Comparison of ENCODE assay signal across 1 cellular context in genomic region chr11:10747733-10748132, GRCh38.
TF ChIP-seq lines count a peak whose summit lies in the region.

No MANE protein-coding gene starts in this region.

TF ChIP-seq in H1, 55 proteins besides CTCF, POLR2A, EP300 and RAD21 (continued from another document):
- TF ChIP-seq CEBPB (IDR thresholded peaks at IDR 0.05; ENCODE audit: low read depth, low read length), result 0 out of 2 replicates have a peak, but pooled peaks have one; percentile 36
- no peak for TF ChIP-seq TAF1 (IDR thresholded peaks at IDR 0.05; ENCODE audit: low read depth, low read length)
